ENCODE assay signal across 8 cellular contexts in genomic region chr7:28955723-28956607, GRCh38. TPM values are rescaled to one million over a fixed set of nuclear protein-coding genes. Genes with fewer than 3 reads are reported as not detected.
DNase-seq lines count a peak whose midpoint lies in the region; ATAC-seq and TF ChIP-seq lines count a peak whose summit lies in the region.

No MANE protein-coding gene starts in this region.

- TF ChIP-seq CTCF in heart right ventricle (IDR thresholded peaks at IDR 0.05) (peak; percentile 51 to 81 (median 58)), osteoblast (IDR thresholded peaks at IDR 0.05; ENCODE audit: extremely low read depth, low read depth, low read length) (peak; percentile 29)

- peak overlapping the region; percentile 37 for H2AFZ ChIP-seq in osteoblast (ENCODE audit: low read length)

- peak overlapping the region; percentile 57 to 66 for H3K4me3 Mint-ChIP-seq in activated T-cell treated with anti-CD3 and anti-CD28 coated beads, Interleukin-2, amount 50 U/mL, for 72 hours

- intact Hi-C loops in heart right ventricle (cut with DNase I), result loop anchor here in 9 of 10 donors (2.0 to 10.0 kb wide), 10 partner anchors 29 to 271 kb away; no protein-coding TSS in a partner anchor

- no peaks in the 10 kb centered on the region for H3K9me3 Mint-ChIP-seq in activated T-cell treated with anti-CD3 and anti-CD28 coated beads, Interleukin-2, amount 50 U/mL, for 72 hours

- DNase-seq in ELF-1 (ENCODE audit: low read depth, low spot score), result peak; percentile 92
- DNase-seq in NCI-H1092 (lab: John Stamatoyannopoulos, UW), result peak; percentile 67
- DNase-seq in activated T-cell treated with anti-CD3 and anti-CD28 coated beads, Interleukin-2, amount 50 U/mL, for 72 hours, result peak; percentile 48 to 50
- DNase-seq in heart right ventricle, result peak; percentile 73 to 85
- DNase-seq in osteoblast (ENCODE audit: insufficient read length, low spot score, missing footprints), result no peak
- DNase-seq in RPMI8226, result no peak
- DNase-seq in cortex of kidney (lab: John Stamatoyannopoulos, UW), result no peak

- peaks cover 5% of the 10 kb centered on the region for H3K4me1 Mint-ChIP-seq in activated T-cell treated with anti-CD3 and anti-CD28 coated beads, Interleukin-2, amount 50 U/mL, for 72 hours (ENCODE audit: low read depth)

- peaks cover 0 to 60% (median 0%) of the 10 kb centered on the region in 7 donors for H3K27me3 ChIP-seq in heart right ventricle
- peaks cover 60% of the 10 kb centered on the region for H3K27me3 ChIP-seq in osteoblast (ENCODE audit: insufficient read depth, low read length)

- H3K27ac Mint-ChIP-seq in activated T-cell treated with anti-CD3 and anti-CD28 coated beads, Interleukin-2, amount 50 U/mL, for 72 hours, result no peak overlapping the region

- H3K27ac ChIP-seq in heart right ventricle (peak overlapping the region; percentile 5 to 83 (median 60)), osteoblast (ENCODE audit: low read depth, low read length) (no peak overlapping the region)

- H3K36me3 Mint-ChIP-seq in activated T-cell treated with anti-CD3 and anti-CD28 coated beads, Interleukin-2, amount 50 U/mL, for 72 hours (ENCODE audit: insufficient read depth in 2 of 2), result no peaks in the 10 kb centered on the region

- H3K4me1 ChIP-seq in heart right ventricle (peaks cover 12 to 64% (median 46%) of the 10 kb centered on the region in 9 donors), osteoblast (ENCODE audit: insufficient read depth, low read length) (peaks cover 9% of the 10 kb centered on the region)

- H3K79me2 ChIP-seq in osteoblast (ENCODE audit: insufficient read depth, low read length), result no peaks in the 10 kb centered on the region

- H3K36me3 ChIP-seq in heart right ventricle, result no peaks in the 10 kb centered on the region
- no peaks in the 10 kb centered on the region for H3K36me3 ChIP-seq in osteoblast (ENCODE audit: insufficient read depth, low read length)

- WGBS in heart right ventricle, 2 donors, result 4 to 7% methylated on average over 86 to 104 of the region's 104 CpGs

- H3K4me2 ChIP-seq in osteoblast (ENCODE audit: insufficient read depth, low read length), result peak overlapping the region; percentile 74

- H3K27me3 Mint-ChIP-seq in activated T-cell treated with anti-CD3 and anti-CD28 coated beads, Interleukin-2, amount 50 U/mL, for 72 hours (ENCODE audit: low read depth), result peaks cover 75% of the 10 kb centered on the region

- H3K4me3 ChIP-seq in heart right ventricle (peak overlapping the region; percentile 49 to 69 (median 62)), osteoblast (ENCODE audit: insufficient read depth, low read length) (peak overlapping the region; percentile 57)

- H4K20me1 ChIP-seq in osteoblast (ENCODE audit: insufficient read depth, low read length), result no peaks in the 10 kb centered on the region

- ATAC-seq in activated T-cell treated with anti-CD3 and anti-CD28 coated beads, Interleukin-2, amount 50 U/mL, for 72 hours (replicated peaks in 1 of 2), result peak; percentile 62 to 69
- ATAC-seq in heart right ventricle (peak; percentile 37 to 80 (median 48)), HG03571 (IDR thresholded peaks at IDR 0.05; ENCODE audit: unreplicated experiment) (no peak)

- H3K9me3 ChIP-seq in heart right ventricle, result no peaks in the 10 kb centered on the region
- no peaks in the 10 kb centered on the region for H3K9me3 ChIP-seq in osteoblast (ENCODE audit: low read depth, low read length)

RNA-seq across cellular contexts. Expression of gene TRIL, which starts 2.2 kb away (rescaled TPM):
- not detected for total RNA-seq in activated T-cell treated with anti-CD3 and anti-CD28 coated beads, Interleukin-2, amount 50 U/mL, for 72 hours
- total RNA-seq in heart right ventricle (1 to 10 TPM; 1.1 to 5.9 (median 2.9) TPM), osteoblast (0.29 and 0.36 TPM in 2 replicates)
- 1 to 10 TPM in 1 of 2 donors, under 1 TPM in 1; 0.59 to 1.6 TPM for polyA plus RNA-seq in heart right ventricle

Comparison
In these comparisons a context has a peak if more than half of its experiments do, and no peak if none do; other contexts are left out.
1. DNase-seq: peak in ELF-1 (single experiment), NCI-H1092 (single experiment), activated T-cell treated with anti-CD3 and anti-CD28 coated beads, Interleukin-2, amount 50 U/mL, for 72 hours (2 of 2) and heart right ventricle (2 of 2); none in osteoblast (single experiment), RPMI8226 (single experiment) and cortex of kidney (single experiment).